ENCODE assay signal across 8 cellular contexts in genomic region chr1:3898994-3899775, GRCh38. TPM values are rescaled to one million over a fixed set of nuclear protein-coding genes. Genes with fewer than 3 reads are reported as not detected.
A peak's percentile ranks its signal among the peaks of the same experiment; 100 is the strongest.
DNase-seq lines count a peak whose midpoint lies in the region; ATAC-seq and TF ChIP-seq lines count a peak whose summit lies in the region.

No MANE protein-coding gene starts in this region.

- H3K4me3 ChIP-seq in GM12865 (ENCODE audit: low read depth, low read length): peak overlapping the region; percentile 87
- peak overlapping the region; percentile 86 for H3K4me3 ChIP-seq in WERI-Rb-1 (ENCODE audit: low read depth, low read length)
- H3K4me3 ChIP-seq in right cardiac atrium (ENCODE audit: low read length): peak overlapping the region; percentile 61
- peak overlapping the region; percentile 80 for H3K4me3 ChIP-seq in smooth muscle cell

- peaks cover 8% of the 10 kb centered on the region for H3K36me3 ChIP-seq in WERI-Rb-1
- no peaks in the 10 kb centered on the region for H3K36me3 ChIP-seq in smooth muscle cell (ENCODE audit: low read depth)

- no peak for ATAC-seq in right cardiac atrium
- ATAC-seq in GM21723 (IDR thresholded peaks at IDR 0.05; ENCODE audit: unreplicated experiment): no peak

- intact Hi-C loops in right cardiac atrium (cut with DNase I): no loop called here

- TF ChIP-seq CTCF in 22Rv1 (IDR thresholded peaks at IDR 0.05) (no peak), GM12865 (IDR thresholded peaks at IDR 0.05; ENCODE audit: insufficient read depth, low read depth, low read length, missing control alignments) (no peak), WERI-Rb-1 (IDR thresholded peaks at IDR 0.05; ENCODE audit: low read depth, low read length) (peak; percentile 29; the same call in 1 of the 2 replicates), smooth muscle cell (IDR thresholded peaks at IDR 0.05; ENCODE audit: borderline replicate concordance, insufficient read depth, poor library complexity, severe bottlenecking) (no peak)

- no peaks in the 10 kb centered on the region for H3K9me3 ChIP-seq in WERI-Rb-1 (ENCODE audit: severe bottlenecking)
- H3K9me3 ChIP-seq in right cardiac atrium (ENCODE audit: control insufficient read depth, low read length): no peaks in the 10 kb centered on the region
- no peaks in the 10 kb centered on the region for H3K9me3 ChIP-seq in smooth muscle cell (replicated peaks; ENCODE audit: low read depth)

- peak overlapping the region; percentile 90 for H3K4me2 ChIP-seq in smooth muscle cell

- H3K27me3 ChIP-seq in WERI-Rb-1 (ENCODE audit: insufficient read depth, low read depth, severe bottlenecking) (no peaks in the 10 kb centered on the region), right cardiac atrium (ENCODE audit: control insufficient read depth, insufficient read depth) (no peaks in the 10 kb centered on the region), smooth muscle cell (ENCODE audit: low read depth) (no peaks in the 10 kb centered on the region)

- DNase-seq in GM12865 (ENCODE audit: low read depth) (no peak), WERI-Rb-1 (no peak), right cardiac atrium (no peak), smooth muscle cell (lab: John Stamatoyannopoulos, UW; ENCODE audit: unreplicated experiment) (no peak), anterior cingulate cortex (lab: John Stamatoyannopoulos, UW) (no peak)
- DNase-seq in stimulated activated naive CD4-positive, alpha-beta T cell treated with Interleukin-2 at 50 U/mL for 16 hours (lab: John Stamatoyannopoulos, UW): no peak

- H3K79me2 ChIP-seq in smooth muscle cell (ENCODE audit: low read depth): peaks cover 55% of the 10 kb centered on the region

- peaks cover 42% of the 10 kb centered on the region for H4K20me1 ChIP-seq in smooth muscle cell (ENCODE audit: low read depth)

- no peaks in the 10 kb centered on the region for H3F3A ChIP-seq in smooth muscle cell (ENCODE audit: low read depth)

- WGBS in right cardiac atrium: 38% methylated on average over 11 of the region's 11 CpGs
- 29% methylated on average over 11 of the region's 11 CpGs for WGBS in smooth muscle cell (ENCODE audit: low lambda C conversion rate)

- no peaks in the 10 kb centered on the region for H3K4me1 ChIP-seq in right cardiac atrium (ENCODE audit: control insufficient read depth, insufficient read depth, low read length)
- peaks cover 6% of the 10 kb centered on the region for H3K4me1 ChIP-seq in smooth muscle cell (ENCODE audit: low read depth)

- H3K27ac ChIP-seq in 22Rv1: peak overlapping the region; percentile 98
- H3K27ac ChIP-seq in WERI-Rb-1: peak overlapping the region; percentile 99
- peak overlapping the region; percentile 74 for H3K27ac ChIP-seq in right cardiac atrium (ENCODE audit: low read length)
- H3K27ac ChIP-seq in smooth muscle cell (ENCODE audit: low read depth): peak overlapping the region; percentile 74

- peak overlapping the region; percentile 93 for H2AFZ ChIP-seq in smooth muscle cell (ENCODE audit: low read depth)

- H3K9ac ChIP-seq in smooth muscle cell (ENCODE audit: low read depth): peak overlapping the region; percentile 92

RNA-seq across cellular contexts. Expression of gene C1orf174, which starts 0.9 kb away (rescaled TPM):
- total RNA-seq in right cardiac atrium (10 to 100 TPM; 11.3 to 15.1 (median 13.2) TPM), smooth muscle cell (26.0 and 34.6 TPM in 2 replicates)
- polyA plus RNA-seq in right cardiac atrium (11.6 TPM), smooth muscle cell (29.3 and 32.5 TPM in 2 replicates)

RNA-seq across cellular contexts. Expression of gene DFFB, which starts 41.9 kb away (rescaled TPM):
- total RNA-seq in right cardiac atrium (1 to 10 TPM; 2.9 to 6.1 (median 4.5) TPM), smooth muscle cell (3.3 and 15.6 TPM in 2 replicates)
- polyA plus RNA-seq in right cardiac atrium (2.6 TPM), smooth muscle cell (4.5 and 5.7 TPM in 2 replicates)

RNA-seq across cellular contexts. Expression of gene CEP104, which starts 42.2 kb away (rescaled TPM):
- total RNA-seq in right cardiac atrium (10 to 100 TPM; 33.2 to 41.2 (median 35.0) TPM), smooth muscle cell (12.6 and 16.8 TPM in 2 replicates)
- polyA plus RNA-seq in right cardiac atrium (8.7 TPM), smooth muscle cell (25.4 and 30.9 TPM in 2 replicates)
